Comparison of ENCODE assay signal across 8 cellular contexts in the genomic region with DNA sequence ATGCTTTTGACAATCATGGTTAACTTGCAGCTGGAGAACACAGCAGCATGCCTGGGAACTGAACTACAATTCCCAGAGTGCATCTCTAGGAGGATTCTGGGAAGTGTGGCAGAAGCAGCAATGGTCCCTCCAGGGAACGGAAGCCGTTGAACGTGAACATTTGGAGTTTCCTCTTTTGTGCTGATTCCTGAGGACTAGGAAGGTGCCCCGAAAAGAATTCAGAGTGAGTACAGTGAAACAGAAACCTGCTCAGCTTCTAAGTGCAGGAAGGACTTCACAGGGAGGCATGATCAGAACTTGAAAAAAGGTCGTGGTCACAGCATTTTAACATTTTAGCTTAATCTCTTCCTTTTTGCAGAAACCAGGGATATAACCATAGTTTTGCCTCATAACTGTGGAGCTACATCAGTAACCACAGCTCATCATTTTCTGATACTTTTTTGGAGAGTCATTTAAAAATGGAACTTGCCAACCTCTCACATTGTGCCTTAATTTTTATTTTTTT. TPM values are rescaled to one million over a fixed set of nuclear protein-coding genes. Genes with fewer than 3 reads are reported as not detected.
DNase-seq lines count a peak whose midpoint lies in the region; ATAC-seq and TF ChIP-seq lines count a peak whose summit lies in the region.

A gene (plus strand): TSS at position 111 of the 505 bp plus-strand sequence. CDS start 3,911 bp downstream, outside the sequence.

- peak within 1 kb of the TSS; percentile 14 for H4K8ac ChIP-seq in mesendoderm (ENCODE audit: low read depth, low read length)

- no peak within 1 kb of the TSS for H2AK5ac ChIP-seq in mesendoderm (ENCODE audit: low read length)

- no peak within 1 kb of the TSS for H2BK5ac ChIP-seq in mesendoderm (ENCODE audit: low read length)

- no peaks in the 10 kb centered on the region for H3K36me3 ChIP-seq in mesendoderm (ENCODE audit: control insufficient read depth, insufficient read depth, low read length)

- no peak within 1 kb of the TSS for H3K4ac ChIP-seq in mesendoderm (ENCODE audit: low read depth, low read length)

- H3K18ac ChIP-seq in mesendoderm (ENCODE audit: low read length) = no peak within 1 kb of the TSS

- ATAC-seq in stimulated activated memory B cell treated with anti-CD40 and anti-IgM and Interleukin-4, amounts not matched to agents 10 μg/mL and 1 μg/mL and 100 μg/mL, for 72 hours = peak; percentile 74
- ATAC-seq in HG02884 (IDR thresholded peaks at IDR 0.05; ENCODE audit: unreplicated experiment) = no peak

- H3K4me1 Mint-ChIP-seq in stimulated activated memory B cell treated with anti-CD40 and anti-IgM and Interleukin-4, amounts not matched to agents 10 μg/mL and 1 μg/mL and 100 μg/mL, for 72 hours = no peaks in the 10 kb centered on the region

- H2BK15ac ChIP-seq in mesendoderm (replicated peaks; ENCODE audit: low read depth) = no peak within 1 kb of the TSS

- peak within 1 kb of the TSS; percentile 14 for H3K4me2 ChIP-seq in mesendoderm (ENCODE audit: low read length)

- peak within 1 kb of the TSS; percentile 57 for H3K9ac ChIP-seq in mesendoderm (ENCODE audit: low read length)

- peak within 1 kb of the TSS; percentile 52 for H3K27ac ChIP-seq in mesendoderm (ENCODE audit: low read depth, low read length)

- H3K27ac Mint-ChIP-seq in stimulated activated memory B cell treated with anti-CD40 and anti-IgM and Interleukin-4, amounts not matched to agents 10 μg/mL and 1 μg/mL and 100 μg/mL, for 72 hours = peak within 1 kb of the TSS; percentile 80

- H3K23ac ChIP-seq in mesendoderm (ENCODE audit: low read length) = no peak within 1 kb of the TSS

- no peaks in the 10 kb centered on the region for H3K27me3 ChIP-seq in mesendoderm (ENCODE audit: insufficient read depth, low read length, poor library complexity)

- H2BK120ac ChIP-seq in mesendoderm (ENCODE audit: low read depth, low read length) = no peak within 1 kb of the TSS

- WGBS in mesendoderm (ENCODE audit: extremely low coverage, insufficient coverage, low lambda C conversion rate) = no CpG with 5 or more reads among the region's 5 CpGs

- H3K79me2 ChIP-seq in mesendoderm (ENCODE audit: control insufficient read depth, insufficient read depth, low read length) = no peaks in the 10 kb centered on the region

- H3K79me1 ChIP-seq in mesendoderm (ENCODE audit: low read length) = no peaks in the 10 kb centered on the region

- H3K4me1 ChIP-seq in mesendoderm (ENCODE audit: control insufficient read depth, low read depth, low read length) = no peaks in the 10 kb centered on the region

- TF ChIP-seq CTCF in HFF-Myc (IDR thresholded peaks at IDR 0.05; ENCODE audit: low read depth, low read length, missing control alignments) (no peak), epithelial cell of esophagus (IDR thresholded peaks at IDR 0.05; ENCODE audit: insufficient read depth, low read depth, low read length, missing control alignments) (no peak)

- no peak within 1 kb of the TSS for H4K5ac ChIP-seq in mesendoderm (ENCODE audit: low read length)

- H3K9me3 Mint-ChIP-seq in stimulated activated memory B cell treated with anti-CD40 and anti-IgM and Interleukin-4, amounts not matched to agents 10 μg/mL and 1 μg/mL and 100 μg/mL, for 72 hours = no peaks in the 10 kb centered on the region

- H3K4me3 ChIP-seq in HFF-Myc (replicated peaks; ENCODE audit: low read depth, low read length) (peak within 1 kb of the TSS; percentile 43), epithelial cell of esophagus (ENCODE audit: low read length) (peak within 1 kb of the TSS; percentile 58), mesendoderm (ENCODE audit: low read length) (peak within 1 kb of the TSS; percentile 33)

- H3K56ac ChIP-seq in mesendoderm (ENCODE audit: low read length) = peak within 1 kb of the TSS; percentile 68

- H3K4me3 Mint-ChIP-seq in stimulated activated memory B cell treated with anti-CD40 and anti-IgM and Interleukin-4, amounts not matched to agents 10 μg/mL and 1 μg/mL and 100 μg/mL, for 72 hours = peak within 1 kb of the TSS; percentile 78

- H3K27me3 Mint-ChIP-seq in stimulated activated memory B cell treated with anti-CD40 and anti-IgM and Interleukin-4, amounts not matched to agents 10 μg/mL and 1 μg/mL and 100 μg/mL, for 72 hours = no peaks in the 10 kb centered on the region

- DNase-seq in D341Med (ENCODE audit: low spot score) (peak; percentile 62), HFF-Myc (ENCODE audit: extremely low read depth, low read depth) (no peak), NOMO-1 treated with dmso at 0.1 percent for 144 hours (lab: John Stamatoyannopoulos, UW; ENCODE audit: unreplicated experiment) (peak; percentile 81), activated T-cell treated with anti-CD3 and anti-CD28 coated beads for 4 hours (peak; percentile 18), epithelial cell of esophagus (ENCODE audit: low read depth) (peak; percentile 73), mesendoderm (peak; percentile 90)

- peaks cover 32% of the 10 kb centered on the region for H3K36me3 Mint-ChIP-seq in stimulated activated memory B cell treated with anti-CD40 and anti-IgM and Interleukin-4, amounts not matched to agents 10 μg/mL and 1 μg/mL and 100 μg/mL, for 72 hours

RNA-seq across cellular contexts. Expression of the gene that starts here (rescaled TPM):
- 1.1 TPM for polyA plus RNA-seq in mesendoderm (2013, experiment 1 of 2)
- polyA plus RNA-seq in mesendoderm (2013, experiment 2 of 2) = 1.1 TPM
